In the genomic region with DNA sequence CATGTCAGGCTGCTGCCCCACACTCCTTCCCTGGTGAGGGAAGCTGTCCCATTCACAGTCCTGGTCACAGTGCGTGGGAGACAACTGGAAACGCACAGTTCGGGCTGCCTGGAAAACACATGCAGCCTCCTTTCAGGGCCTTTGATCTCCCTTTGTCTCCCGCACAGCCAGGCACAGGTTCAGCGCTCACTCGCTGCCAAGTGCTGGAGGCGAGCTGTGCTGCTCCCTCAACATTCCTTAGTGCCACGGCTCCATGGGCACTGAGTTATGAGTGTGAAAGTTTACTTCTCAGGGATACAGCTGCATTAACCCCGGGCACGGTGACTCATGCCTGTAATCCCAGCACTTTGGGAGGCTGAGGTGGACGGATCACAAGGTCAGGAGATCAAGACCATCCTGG, we compare ENCODE assay signal across 1 cellular context.
TF ChIP-seq lines count a peak whose summit lies in the region.

No MANE protein-coding gene starts in this region.

TF ChIP-seq in H1, 55 proteins besides CTCF, POLR2A, EP300 and RAD21:
- TF ChIP-seq HDAC6 (IDR thresholded peaks at IDR 0.05; ENCODE audit: low read depth, low read length) = no peak
- peak; percentile 16; the same call in 1 of the 2 replicates for TF ChIP-seq POLR2AphosphoS5 (IDR thresholded peaks at IDR 0.05; ENCODE audit: low read depth, low read length)
